In the genomic region with DNA sequence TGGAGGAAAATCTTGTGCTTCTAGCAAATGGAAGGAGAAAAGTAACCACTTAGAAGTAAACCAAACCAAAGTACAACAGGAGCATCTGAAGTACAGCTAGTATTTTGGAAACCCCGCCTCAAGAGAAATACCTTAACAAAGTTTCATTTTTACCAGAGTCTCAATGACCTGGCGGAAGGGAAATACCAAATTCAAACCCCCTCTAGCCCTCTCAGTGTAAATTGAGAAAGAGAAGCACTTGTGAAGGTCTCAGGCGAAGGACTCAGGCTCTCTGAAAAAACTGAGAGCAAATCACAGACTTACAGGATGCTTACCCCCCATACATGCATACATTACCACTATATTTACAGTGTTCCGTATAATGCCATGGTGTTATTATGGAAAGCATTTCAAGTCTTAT, we compare ENCODE assay signal across 25 cellular contexts.
"Had no signal": no experiment of that assay in that cellular context is flagged by ENCODE, and none has a peak within 500 bp of the region (broad histone marks: within the 10 kb centered on the region; RNA-seq: fewer than 3 reads in every experiment).

No MANE protein-coding gene starts in this region.

- H3K4me1 ChIP-seq: heart left ventricle, neural progenitor cell, testis, uterus had no signal

- H3K4me2 ChIP-seq: neural progenitor cell had no signal

- H3K4me3 ChIP-seq: heart left ventricle, neural progenitor cell, testis, uterus had no signal

- ATAC-seq: activated CD4-positive, CD25-positive, alpha-beta regulatory T cell treated with anti-CD3 and anti-CD28 coated beads, Interleukin-2, amount 50 U/mL, for 24 hours; activated CD8-positive, alpha-beta memory T cell treated with anti-CD3 and anti-CD28 coated beads, Interleukin-2, amount 10 ng/mL, durations not matched to agents 7 days and 5 days; activated CD8-positive, alpha-beta T cell treated with anti-CD3 and anti-CD28 coated beads for 36 hours; activated naive CD8-positive, alpha-beta T cell treated with anti-CD3 and anti-CD28 coated beads, Interleukin-2, amount 50 U/mL, for 24 hours; heart left ventricle; left ventricle myocardium superior; naive thymus-derived CD8-positive, alpha-beta T cell; sciatic nerve; stimulated activated naive B cell treated with anti-CD40 and anti-IgM and Interleukin-4, amounts not matched to agents 10 μg/mL and 1 μg/mL and 100 μg/mL, for 72 hours had no signal

- H3K27me3 ChIP-seq: heart left ventricle, neural progenitor cell, testis, uterus had no signal

- DNase-seq: activated CD4-positive, alpha-beta T cell treated with anti-CD3 and anti-CD28 coated beads, Interleukin-2, amount 10 ng/mL, durations not matched to agents 24 days and 14 days; activated CD8-positive, alpha-beta memory T cell treated with anti-CD3 and anti-CD28 coated beads, Interleukin-2, amount 10 ng/mL, durations not matched to agents 7 days and 5 days; activated CD8-positive, alpha-beta T cell treated with anti-CD3 and anti-CD28 coated beads for 36 hours; activated gamma-delta T cell; activated naive CD4-positive, alpha-beta T cell treated with anti-CD3 and anti-CD28 coated beads, Interleukin-2, amount 50 U/mL, for 16 hours; activated naive CD8-positive, alpha-beta T cell treated with anti-CD3 and anti-CD28 coated beads, Interleukin-2, amount 50 U/mL, for 24 hours; activated T-cell treated with anti-CD3 and anti-CD28 coated beads for 4 hours; cerebellar nuclear complex; cortex of kidney; endodermal cell; heart left ventricle; left ventricle myocardium superior; mammary epithelial cell; naive thymus-derived CD8-positive, alpha-beta T cell; small intestine; stimulated activated CD4-positive, alpha-beta T cell treated with anti-CD3 and anti-CD28 coated beads, Interleukin-15, amount 100 ng/mL, for 24 hours; stimulated activated naive B cell treated with anti-CD40 and anti-IgM and Interleukin-4, amounts not matched to agents 10 μg/mL and 1 μg/mL and 100 μg/mL, for 72 hours; testis; trophoblast cell; uterus had no signal

- H3K27ac ChIP-seq: epithelial cell of prostate, heart left ventricle, neural progenitor cell, testis, uterus, VCaP had no signal

- H3K36me3 ChIP-seq: heart left ventricle, neural progenitor cell, uterus had no signal

- H3K9me3 ChIP-seq: heart left ventricle, testis, uterus had no signal

- H2AFZ ChIP-seq: neural progenitor cell had no signal

- H3K9ac ChIP-seq: neural progenitor cell had no signal
